Comparison of ENCODE assay signal across 19 cellular contexts in the genomic region with DNA sequence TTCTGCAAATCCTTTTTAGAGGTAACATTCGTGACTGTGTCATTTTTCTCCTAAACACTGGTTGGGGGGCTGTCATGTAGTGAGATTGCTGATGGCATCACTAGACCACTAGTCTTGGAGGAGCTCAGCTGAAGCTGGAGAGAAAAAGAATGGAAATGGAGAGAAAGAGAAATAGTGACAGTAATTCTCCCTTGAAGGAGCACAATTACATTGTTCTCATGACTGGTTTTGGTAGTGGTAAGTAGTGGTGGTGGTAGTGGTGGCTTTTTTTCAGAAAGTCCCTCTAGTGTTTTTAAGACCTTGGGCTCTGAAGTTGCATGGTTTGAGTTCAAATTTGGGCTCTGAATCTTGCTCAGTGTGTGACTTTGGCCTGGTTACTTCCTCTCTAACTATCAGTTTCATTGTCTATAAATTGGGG.
DNase-seq lines count a peak whose midpoint lies in the region; ATAC-seq, FAIRE-seq and TF ChIP-seq lines count a peak whose summit lies in the region.
"Had no signal": no experiment of that assay in that cellular context is flagged by ENCODE, and none has a peak within 500 bp of the region (broad histone marks: within the 10 kb centered on the region; RNA-seq: fewer than 3 reads in every experiment).

No MANE protein-coding gene starts in this region.

- TF ChIP-seq POLR2A in H54 (IDR thresholded peaks at IDR 0.05; ENCODE audit: low read depth, low read length) = no peak

- H3K9ac ChIP-seq in HUES6 (ENCODE audit: low read length) = no peak overlapping the region
- H3K9ac ChIP-seq: BLaER1, neural progenitor cell had no signal

- peaks cover 10% of the 10 kb centered on the region; the same call in 1 of the 2 replicates for H3K36me3 ChIP-seq in HUES6 (ENCODE audit: control insufficient read depth, insufficient read depth, low read length)
- H3K36me3 ChIP-seq: BLaER1, neural progenitor cell had no signal

- no peak overlapping the region for H3K4me3 ChIP-seq in HUES6 (ENCODE audit: low read depth, low read length)
- H3K4me3 ChIP-seq: BLaER1, neural progenitor cell, skin epidermis had no signal

- no peak for FAIRE-seq in H54 (lab: Jason Lieb, UNC)

- H3K4me1 ChIP-seq in HUES6 (ENCODE audit: control insufficient read depth, insufficient read depth, low read length) = peaks cover 29% of the 10 kb centered on the region
- H3K4me1 ChIP-seq: BLaER1 had no signal

- no peaks in the 10 kb centered on the region for H3K27me3 ChIP-seq in HUES6 (ENCODE audit: control insufficient read depth, insufficient read depth, low read length)
- H3K27me3 ChIP-seq: BLaER1, neural progenitor cell had no signal

- H3K9me3 ChIP-seq in HUES6 (ENCODE audit: control insufficient read depth, insufficient read depth, low read depth, low read length) = no peaks in the 10 kb centered on the region
- H3K9me3 ChIP-seq: BLaER1 had no signal

- peak; percentile 22 for DNase-seq in GM10266 (ENCODE audit: extremely low spot score)
- no peak for DNase-seq in H54 (ENCODE audit: insufficient read length, low spot score)
- no peak for DNase-seq in ureter (ENCODE audit: low spot score)
- DNase-seq in NAMALWA (ENCODE audit: low spot score) = no peak
- DNase-seq: activated B cell treated with CpG ODN at 0.5 μM for 24 hours; activated naive CD8-positive, alpha-beta T cell treated with anti-CD3 and anti-CD28 coated beads, Interleukin-2, amount 10 ng/mL, durations not matched to agents 7 days and 5 days; cortex of kidney; foreskin fibroblast; GF-D8; Kasumi-1; NCI-H2227 treated with DMSO at 0.1 percent for 48 hours had no signal

- peak overlapping the region; percentile 56; the same call in 1 of the 2 replicates for H3K27ac ChIP-seq in HUES6 (ENCODE audit: low read depth, low read length)
- H3K27ac ChIP-seq: BLaER1, neural progenitor cell, skin epidermis had no signal

- peak; percentile 39 for ATAC-seq in GM19025 (IDR thresholded peaks at IDR 0.05; ENCODE audit: low read depth, unreplicated experiment)
- peak; percentile 49 for ATAC-seq in HG02642 (IDR thresholded peaks at IDR 0.05; ENCODE audit: poor library complexity, unreplicated experiment)
- ATAC-seq in HG03565 (IDR thresholded peaks at IDR 0.05; ENCODE audit: unreplicated experiment) = no peak
- ATAC-seq: Right ventricle myocardium inferior had no signal

- no peak for TF ChIP-seq CTCF in GM10266 (IDR thresholded peaks at IDR 0.05; ENCODE audit: control insufficient read depth, insufficient read depth, low read depth, missing control alignments)
